Comparison of ENCODE assay signal across 31 cellular contexts in genomic region chr4:100075056-100075455, GRCh38.
DNase-seq lines count a peak whose midpoint lies in the region; ATAC-seq, FAIRE-seq and TF ChIP-seq lines count a peak whose summit lies in the region.
"Had no signal": no experiment of that assay in that cellular context is flagged by ENCODE, and none has a peak within 500 bp of the region (broad histone marks: within the 10 kb centered on the region; RNA-seq: fewer than 3 reads in every experiment).

No MANE protein-coding gene starts in this region.

- H3K79me1 ChIP-seq in H1 (ENCODE audit: low read depth, low read length): no peaks in the 10 kb centered on the region
- H3K79me1 ChIP-seq in trophoblast cell (ENCODE audit: low read length): no peaks in the 10 kb centered on the region

- H3K4ac ChIP-seq in H1 (replicated peaks; ENCODE audit: insufficient read length, low read depth, low read length) (no peak overlapping the region), trophoblast cell (ENCODE audit: low read depth, low read length) (no peak overlapping the region)

- ATAC-seq in GM23338: no peak
- ATAC-seq in HepG2: no peak
- no peak for ATAC-seq in activated naive CD4-positive, alpha-beta T cell treated with anti-CD3 and anti-CD28 coated beads, Interleukin-2, amount 50 U/mL, for 72 hours
- ATAC-seq in T-helper 17 cell: no peak
- no peak for ATAC-seq in HG03342 (IDR thresholded peaks at IDR 0.05; ENCODE audit: unreplicated experiment)
- ATAC-seq: activated CD8-positive, alpha-beta T cell treated with anti-CD3 and anti-CD28 coated beads, Interleukin-2, amount 10 ng/mL, durations not matched to agents 7 days and 5 days; CD8-positive, alpha-beta T cell; heart left ventricle; K562; naive thymus-derived CD4-positive, alpha-beta T cell; right lobe of liver; stimulated activated naive CD8-positive, alpha-beta T cell treated with anti-CD3 and anti-CD28 coated beads, Interleukin-15, amount 100 ng/mL, for 72 hours had no signal

- H2BK15ac ChIP-seq in H1 (ENCODE audit: low read length): no peak overlapping the region

- H2BK5ac ChIP-seq in H1 (ENCODE audit: low read depth, low read length) (no peak overlapping the region), trophoblast cell (ENCODE audit: low read depth, low read length, poor library complexity) (no peak overlapping the region)

- CTCF ChIA-PET in H1 (lab: Charles Lee; ENCODE audit: partially characterized antibody) (interaction anchor here (1.0 to 2.5 kb wide), 3 partner anchors 18 to 77 kb away, joined by 6 to 9 read pairs (median 6); no protein-coding TSS in a partner anchor), HepG2 (lab: Yijun Ruan, JAX; ENCODE audit: low intra/inter-chr PET ratio, low total read pairs) (no interaction called here)

- H3K4me1 ChIP-seq in GM23338 (ENCODE audit: insufficient read depth) (no peaks in the 10 kb centered on the region), H1 (replicated peaks in 1 of 4; ENCODE audit: control insufficient read depth in 3 of 4, insufficient read depth in 4 of 4, low read length in 3 of 4) (no peaks in the 10 kb centered on the region), trophoblast cell (ENCODE audit: control insufficient read depth in 1 of 2, insufficient read depth in 2 of 2, low read length in 2 of 2) (no peaks in the 10 kb centered on the region), HepG2 (ENCODE audit: insufficient read depth, low read length) (no peaks in the 10 kb centered on the region)
- H3K4me1 ChIP-seq: heart left ventricle, Peyer's patch, right lobe of liver, vagina had no signal

- H2BK12ac ChIP-seq in H1 (ENCODE audit: low read depth, low read length): no peak overlapping the region
- H2BK12ac ChIP-seq in trophoblast cell (ENCODE audit: low read length): no peak overlapping the region

- H3K14ac ChIP-seq in H1 (ENCODE audit: insufficient read length): no peak overlapping the region
- H3K14ac ChIP-seq in trophoblast cell (ENCODE audit: low read length): no peak overlapping the region

- H3K36me3 Mint-ChIP-seq in GM23338 (ENCODE audit: low read depth) (no peaks in the 10 kb centered on the region), T-helper 17 cell (ENCODE audit: low read depth) (peaks cover 3% of the 10 kb centered on the region)
- peaks cover 0 to 43% of the 10 kb centered on the region in 2 donors for H3K36me3 Mint-ChIP-seq in activated naive CD4-positive, alpha-beta T cell treated with anti-CD3 and anti-CD28 coated beads, Interleukin-2, amount 50 U/mL, for 72 hours
- H3K36me3 Mint-ChIP-seq: CD8-positive, alpha-beta T cell; naive thymus-derived CD4-positive, alpha-beta T cell had no signal

- no peak for TF ChIP-seq POLR2A in H1 (IDR thresholded peaks at IDR 0.05; ENCODE audit: control extremely low read depth in 1 of 2, low read depth in 2 of 2, low read length in 2 of 2)
- TF ChIP-seq POLR2A in HepG2 (IDR thresholded peaks at IDR 0.05; ENCODE audit: insufficient read depth in 1 of 2, low read depth in 2 of 2, low read length in 2 of 2): no peak

- H4K91ac ChIP-seq in H1 (replicated peaks; ENCODE audit: insufficient read length, low read length) (no peak overlapping the region), trophoblast cell (ENCODE audit: low read depth, low read length) (no peak overlapping the region)

- H3K9ac ChIP-seq in H1 (replicated peaks in 1 of 4; ENCODE audit: extremely low read depth in 1 of 4, low read depth in 3 of 4, low read length in 3 of 4) (no peak overlapping the region), trophoblast cell (ENCODE audit: low read length) (no peak overlapping the region), HepG2 (ENCODE audit: insufficient read depth, low read depth, low read length) (no peak overlapping the region)

- H3K27me3 Mint-ChIP-seq in GM23338 (ENCODE audit: insufficient read depth, low read depth, poor library complexity): peaks cover 2% of the 10 kb centered on the region
- H3K27me3 Mint-ChIP-seq in T-helper 17 cell: peaks cover 35% of the 10 kb centered on the region

- H3F3A ChIP-seq in GM23338 (replicated peaks; ENCODE audit: low read depth): no peaks in the 10 kb centered on the region

- H4K5ac ChIP-seq in H1 (ENCODE audit: insufficient read length, low read depth, low read length): no peak overlapping the region

- no peak overlapping the region for H2BK20ac ChIP-seq in H1 (ENCODE audit: low read length)

- H3K9me3 ChIP-seq in H1 (ENCODE audit: insufficient read depth in 2 of 2, low read depth in 1 of 2, low read length in 1 of 2) (0 out of 4 replicates have a peak, but pooled peaks cover 0 to 5% of the 10 kb centered on the region in 2 experiments), trophoblast cell (ENCODE audit: insufficient read depth, low read depth, low read length) (no peaks in the 10 kb centered on the region), HepG2 (ENCODE audit: low read length) (no peaks in the 10 kb centered on the region), T-helper 17 cell (ENCODE audit: control insufficient read depth, low read length, poor library complexity, severe bottlenecking) (no peaks in the 10 kb centered on the region)
- H3K9me3 ChIP-seq: heart left ventricle, Peyer's patch, right lobe of liver, thoracic aorta, vagina had no signal

- H3K9me3 Mint-ChIP-seq in GM23338: no peaks in the 10 kb centered on the region
- H3K9me3 Mint-ChIP-seq in activated naive CD4-positive, alpha-beta T cell treated with anti-CD3 and anti-CD28 coated beads, Interleukin-2, amount 50 U/mL, for 72 hours: peaks cover 0 to 13% of the 10 kb centered on the region in 2 donors
- H3K9me3 Mint-ChIP-seq: activated naive CD4-positive, alpha-beta T cell treated with anti-CD3 and anti-CD28 coated beads, Interleukin-2, amount 50 U/mL, for 24 hours; activated T-helper 2 cell treated with anti-CD3 and anti-CD28 coated beads, Interferon-gamma antibody, Interleukin-2, Interleukin-4, amounts not matched to agents 10 μg/mL and 5 μg/mL and 100 μg/mL, durations not matched to agents 14 hours and 24 hours and 36 hours; CD8-positive, alpha-beta T cell had no signal

- H2BK120ac ChIP-seq in H1 (replicated peaks; ENCODE audit: low read depth, low read length): no peak overlapping the region
- H2BK120ac ChIP-seq in trophoblast cell (ENCODE audit: insufficient read depth, low read length, poor library complexity): no peak overlapping the region

- no peaks in the 10 kb centered on the region for H3K79me2 ChIP-seq in GM23338 (replicated peaks; ENCODE audit: insufficient read depth)
- H3K79me2 ChIP-seq in H1 (ENCODE audit: control insufficient read depth in 1 of 2, insufficient read depth in 2 of 2, low read length in 2 of 2): no peaks in the 10 kb centered on the region
- no peaks in the 10 kb centered on the region for H3K79me2 ChIP-seq in trophoblast cell (ENCODE audit: control insufficient read depth, insufficient read depth, low read length, poor library complexity)
- H3K79me2 ChIP-seq in HepG2 (ENCODE audit: insufficient read depth, low read length): no peaks in the 10 kb centered on the region

- no peak for TF ChIP-seq RAD21 in H1 (IDR thresholded peaks at IDR 0.05 in 1 of 2, conservative IDR thresholded peaks at IDR 0.05 in 1 of 2; ENCODE audit: low read depth in 2 of 2, low read length in 2 of 2)
- no peak for TF ChIP-seq RAD21 in HepG2 (CRISPR knock-in tag; IDR thresholded peaks at IDR 0.05)

- H2AFZ ChIP-seq in GM23338 (peak overlapping the region; percentile 28; the same call in 1 of the 2 replicates), H1 (ENCODE audit: low read length) (0 out of 2 replicates have a peak overlapping the region, but pooled peaks have one; percentile 0), trophoblast cell (ENCODE audit: insufficient read depth, low read length, poor library complexity) (no peak overlapping the region), HepG2 (ENCODE audit: low read length) (no peak overlapping the region)

- H3K27ac ChIP-seq in GM23338 (ENCODE audit: low read depth) (no peak overlapping the region), H1 (ENCODE audit: low read depth, low read length) (no peak overlapping the region), trophoblast cell (ENCODE audit: low read depth, low read length) (no peak overlapping the region), HepG2 (ENCODE audit: extremely low read length, insufficient read depth, low read length) (no peak overlapping the region)
- H3K27ac ChIP-seq: heart left ventricle, Peyer's patch, right lobe of liver, thoracic aorta, vagina had no signal

- no peaks in the 10 kb centered on the region for H3K36me3 ChIP-seq in GM23338 (ENCODE audit: insufficient read depth)
- H3K36me3 ChIP-seq in H1 (ENCODE audit: control insufficient read depth in 2 of 4, insufficient read depth in 4 of 4, low read length in 3 of 4): no peaks in the 10 kb centered on the region
- H3K36me3 ChIP-seq in trophoblast cell (ENCODE audit: control insufficient read depth in 1 of 2, insufficient read depth in 2 of 2, low read length in 2 of 2): no peaks in the 10 kb centered on the region
- no peaks in the 10 kb centered on the region for H3K36me3 ChIP-seq in HepG2 (replicated peaks in 1 of 2; ENCODE audit: control insufficient read depth in 1 of 2, insufficient read depth in 2 of 2, low read length in 2 of 2)
- H3K36me3 ChIP-seq: heart left ventricle, Peyer's patch, right lobe of liver, thoracic aorta, vagina had no signal

- H3K18ac ChIP-seq in H1 (ENCODE audit: extremely low read depth, low read length): no peak overlapping the region
- H3K18ac ChIP-seq in trophoblast cell (ENCODE audit: low read length): no peak overlapping the region

- BruUV-seq in HepG2 (replicated peaks; lab: Mats Ljungman, UMichigan): no TSS peak

- H3K56ac ChIP-seq in H1 (replicated peaks; ENCODE audit: insufficient read length, low read depth, low read length): no peak overlapping the region

- H4K20me1 ChIP-seq in GM23338 (replicated peaks; ENCODE audit: insufficient read depth) (no peaks in the 10 kb centered on the region), H1 (replicated peaks in 1 of 2; ENCODE audit: control insufficient read depth in 1 of 2, insufficient read depth in 2 of 2, low read length in 2 of 2) (no peaks in the 10 kb centered on the region), HepG2 (ENCODE audit: insufficient read depth, low read length) (no peaks in the 10 kb centered on the region)

- H3K4me2 ChIP-seq in GM23338: no peak overlapping the region
- H3K4me2 ChIP-seq in H1 (ENCODE audit: insufficient read depth in 1 of 2, low read depth in 2 of 2, low read length in 2 of 2): no peak overlapping the region
- no peak overlapping the region for H3K4me2 ChIP-seq in trophoblast cell (ENCODE audit: low read length)
- H3K4me2 ChIP-seq in HepG2 (ENCODE audit: low read depth, low read length): no peak overlapping the region

- intact Hi-C loops in HepG2 (cut with micrococcal nuclease; ENCODE audit: unreplicated experiment): no loop called here

- H2AK5ac ChIP-seq in H1 (ENCODE audit: low read depth, low read length) (no peak overlapping the region), trophoblast cell (ENCODE audit: low read length) (no peak overlapping the region)

- POLR2A ChIA-PET in H1 (lab: Charles Lee; ENCODE audit: partially characterized antibody) (interaction anchor here (2.6 kb wide), 1 partner anchor 126 kb away, joined by 8 read pairs; no protein-coding TSS in a partner anchor), HepG2 (lab: Yijun Ruan, JAX) (no interaction called here)

- no peaks in the 10 kb centered on the region for H3K4me1 Mint-ChIP-seq in GM23338
- no peaks in the 10 kb centered on the region for H3K4me1 Mint-ChIP-seq in T-helper 17 cell
- H3K4me1 Mint-ChIP-seq: B cell had no signal

- H3K23me2 ChIP-seq in H1 (ENCODE audit: low read depth, low read length): no peaks in the 10 kb centered on the region

- H3K27ac Mint-ChIP-seq in GM23338 (no peak overlapping the region), T-helper 17 cell (no peak overlapping the region)
- no peak overlapping the region for H3K27ac Mint-ChIP-seq in activated naive CD4-positive, alpha-beta T cell treated with anti-CD3 and anti-CD28 coated beads, Interleukin-2, amount 50 U/mL, for 72 hours
- H3K27ac Mint-ChIP-seq: activated CD8-positive, alpha-beta T cell treated with anti-CD3 and anti-CD28 coated beads, Interleukin-2, amount 10 ng/mL, durations not matched to agents 7 days and 5 days; activated naive CD4-positive, alpha-beta T cell treated with anti-CD3 and anti-CD28 coated beads, Interleukin-2, amount 50 U/mL, for 24 hours; activated T-helper 2 cell treated with anti-CD3 and anti-CD28 coated beads, Interferon-gamma antibody, Interleukin-2, Interleukin-4, amounts not matched to agents 10 μg/mL and 5 μg/mL and 100 μg/mL, durations not matched to agents 14 hours and 24 hours and 36 hours; B cell; CD8-positive, alpha-beta T cell; naive thymus-derived CD4-positive, alpha-beta T cell; stimulated activated naive CD8-positive, alpha-beta T cell treated with anti-CD3 and anti-CD28 coated beads, Interleukin-15, amount 100 ng/mL, for 72 hours had no signal

- no peak overlapping the region for H4K12ac ChIP-seq in trophoblast cell (ENCODE audit: low read depth, low read length)

- no peaks in the 10 kb centered on the region; the same call in 1 of the 2 replicates for H3K9me2 ChIP-seq in GM23338 (ENCODE audit: insufficient read depth)

- TF ChIP-seq EP300 in H1 (IDR thresholded peaks at IDR 0.05; ENCODE audit: borderline replicate concordance in 1 of 2, low read depth in 2 of 2, low read length in 2 of 2) (no peak), HepG2 (IDR thresholded peaks at IDR 0.05; ENCODE audit: low read depth in 2 of 2, low read length in 2 of 2) (no peak), HepG2 (CRISPR knock-in tag; IDR thresholded peaks at IDR 0.05; ENCODE audit: borderline replicate concordance) (no peak)

- in situ Hi-C loops in HepG2 (cut with HindIII; ENCODE audit: extremely low pct_ligation_motif_present, low pct_unique_long_range_greater_than_20kb): no loop called here

- H4K8ac ChIP-seq in H1 (ENCODE audit: extremely low read depth, insufficient read depth, low read length): no peak overlapping the region
- H4K8ac ChIP-seq in trophoblast cell (ENCODE audit: low read depth, low read length): no peak overlapping the region

- FAIRE-seq in H1 (lab: Jason Lieb, UNC): no peak
- no peak for FAIRE-seq in HepG2 (lab: Jason Lieb, UNC)
- FAIRE-seq: GM12891, K562 had no signal

- H3K23ac ChIP-seq in H1 (ENCODE audit: insufficient read length) (no peak overlapping the region), trophoblast cell (ENCODE audit: low read length) (peak overlapping the region; percentile 43)

- H3K27me3 ChIP-seq in GM23338 (ENCODE audit: insufficient read depth) (no peaks in the 10 kb centered on the region), H1 (replicated peaks in 1 of 4; ENCODE audit: control insufficient read depth in 3 of 4, extremely low read depth in 1 of 4, insufficient read depth in 3 of 4, low read length in 3 of 4) (no peaks in the 10 kb centered on the region), trophoblast cell (ENCODE audit: insufficient read depth, low read length) (no peaks in the 10 kb centered on the region), HepG2 (ENCODE audit: control insufficient read depth in 1 of 2, insufficient read depth in 2 of 2, low read length in 2 of 2) (no peaks in the 10 kb centered on the region; a peak in 1 of 5 replicates)
- H3K27me3 ChIP-seq: Peyer's patch, right lobe of liver, vagina had no signal

- no peak overlapping the region for H3K4me3 Mint-ChIP-seq in GM23338
- no peak overlapping the region for H3K4me3 Mint-ChIP-seq in T-helper 17 cell
- H3K4me3 Mint-ChIP-seq: activated CD8-positive, alpha-beta T cell treated with anti-CD3 and anti-CD28 coated beads, Interleukin-2, amount 10 ng/mL, durations not matched to agents 7 days and 5 days; activated naive CD4-positive, alpha-beta T cell treated with anti-CD3 and anti-CD28 coated beads, Interleukin-2, amount 50 U/mL, for 24 hours; B cell; CD8-positive, alpha-beta T cell; naive thymus-derived CD4-positive, alpha-beta T cell; stimulated activated naive CD8-positive, alpha-beta T cell treated with anti-CD3 and anti-CD28 coated beads, Interleukin-15, amount 100 ng/mL, for 72 hours had no signal

- DNase-seq in GM23338 (ENCODE audit: low spot score) (no peak), NCI-H226 (peak; percentile 41), H1 (ENCODE audit: low read depth in 1 of 2, low spot score in 2 of 2) (no peak), trophoblast cell (no peak), HepG2 (ENCODE audit: low spot score) (no peak), T-helper 17 cell (no peak)
- DNase-seq in activated naive CD4-positive, alpha-beta T cell treated with anti-CD3 and anti-CD28 coated beads, Interleukin-2, amount 50 U/mL, for 72 hours (ENCODE audit: low spot score in 2 of 2): no peak
- DNase-seq: activated CD8-positive, alpha-beta T cell treated with anti-CD3 and anti-CD28 coated beads, Interleukin-2, amount 10 ng/mL, durations not matched to agents 7 days and 5 days; caudate nucleus; CD8-positive, alpha-beta T cell; cortex of kidney; DMS 273 treated with DMSO at 0.1 percent for 48 hours; heart left ventricle; midbrain; naive thymus-derived CD4-positive, alpha-beta T cell; NCI-H1436; NCI-H2227 treated with DMSO at 0.1 percent for 48 hours; Peyer's patch; right lobe of liver; SHP77 treated with DMSO at 0.1 percent for 48 hours; stimulated activated naive CD8-positive, alpha-beta T cell treated with anti-CD3 and anti-CD28 coated beads, Interleukin-15, amount 100 ng/mL, for 72 hours; SW 1271; T-helper 9 cell had no signal

- no peak overlapping the region for H3K4me3 ChIP-seq in GM23338
- no peak overlapping the region for H3K4me3 ChIP-seq in H1 (ENCODE audit: extremely low read depth in 1 of 4, insufficient read depth in 2 of 4, low read depth in 3 of 4, low read length in 4 of 4)
- no peak overlapping the region for H3K4me3 ChIP-seq in trophoblast cell (ENCODE audit: low read depth, low read length)
- no peak overlapping the region for H3K4me3 ChIP-seq in HepG2 (replicated peaks in 1 of 3; ENCODE audit: insufficient read depth in 1 of 3, low read depth in 2 of 3, low read length in 3 of 3)
- H3K4me3 ChIP-seq: heart left ventricle, K562, Peyer's patch, right lobe of liver, thoracic aorta, vagina had no signal

- no peak for TF ChIP-seq CTCF in GM23338 (conservative IDR thresholded peaks at IDR 0.05; ENCODE audit: low read depth in 2 of 2)
- no peak for TF ChIP-seq CTCF in H1 (IDR thresholded peaks at IDR 0.05; ENCODE audit: control extremely low read depth in 1 of 3, insufficient read depth in 1 of 3, low read depth in 1 of 3, low read length in 3 of 3)
- no peak for TF ChIP-seq CTCF in HepG2 (CRISPR knock-in tag; IDR thresholded peaks at IDR 0.05)

Comparison
In these comparisons a context has a peak if more than half of its experiments do, and no peak if none do; other contexts are left out.
1. H2AFZ ChIP-seq: peak in GM23338 (single experiment) and H1 (single experiment); none in trophoblast cell (single experiment) and HepG2 (single experiment).